In the genomic region with DNA sequence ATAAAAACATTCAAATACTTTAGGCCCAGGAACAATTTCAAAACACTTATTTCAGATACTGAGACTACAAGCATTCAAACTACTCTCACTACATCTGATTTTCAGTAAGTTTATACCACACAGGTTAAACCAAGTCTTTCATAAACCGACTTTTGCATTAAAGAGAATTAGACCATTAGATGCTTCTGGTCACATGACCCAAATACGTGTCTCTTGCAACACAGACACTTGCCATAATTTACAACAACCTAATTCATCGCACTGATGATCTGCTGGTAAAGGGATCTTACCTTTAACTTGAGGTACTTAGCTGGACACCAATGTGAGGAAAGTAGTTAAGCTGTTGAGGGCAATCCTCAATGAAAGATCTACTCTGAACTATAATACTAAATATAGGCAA, we compare ENCODE assay signal across 8 cellular contexts. TPM values are rescaled to one million over a fixed set of nuclear protein-coding genes. Genes with fewer than 3 reads are reported as not detected.
A peak's percentile ranks its signal among the peaks of the same experiment; 100 is the strongest.
DNase-seq lines count a peak whose midpoint lies in the region; ATAC-seq and TF ChIP-seq lines count a peak whose summit lies in the region.

No MANE protein-coding gene starts in this region.

- ATAC-seq in gastroesophageal sphincter (no peak), GM18519 (IDR thresholded peaks at IDR 0.05; ENCODE audit: low FRiP score, unreplicated experiment) (no peak), GM19023 (IDR thresholded peaks at IDR 0.05; ENCODE audit: unreplicated experiment) (no peak), HG03442 (IDR thresholded peaks at IDR 0.05; ENCODE audit: unreplicated experiment) (no peak)

- peak; percentile 9 for DNase-seq in NCI-H82 (lab: John Stamatoyannopoulos, UW)
- DNase-seq in NCI-H82 treated with DMSO at 0.1 percent for 48 hours (lab: John Stamatoyannopoulos, UW; ENCODE audit: unreplicated experiment) = no peak
- no peak for DNase-seq in smooth muscle cell (lab: John Stamatoyannopoulos, UW; ENCODE audit: unreplicated experiment)

- TF ChIP-seq POLR2A in gastroesophageal sphincter (IDR thresholded peaks at IDR 0.05) = no peak

- no peak for TF ChIP-seq CTCF in VCaP (conservative IDR thresholded peaks at IDR 0.05)
- TF ChIP-seq CTCF in gastroesophageal sphincter (IDR thresholded peaks at IDR 0.05) = no peak
- no peak for TF ChIP-seq CTCF in smooth muscle cell (IDR thresholded peaks at IDR 0.05; ENCODE audit: borderline replicate concordance, insufficient read depth, poor library complexity, severe bottlenecking)

- H3K9me3 ChIP-seq in gastroesophageal sphincter = no peaks in the 10 kb centered on the region
- H3K9me3 ChIP-seq in smooth muscle cell (replicated peaks; ENCODE audit: low read depth) = no peaks in the 10 kb centered on the region

- H3K4me1 ChIP-seq in gastroesophageal sphincter = peaks cover 19 to 82% (median 29%) of the 10 kb centered on the region in 3 donors
- H3K4me1 ChIP-seq in smooth muscle cell (ENCODE audit: low read depth) = peaks cover 34% of the 10 kb centered on the region

- H3K27ac ChIP-seq in VCaP (peak overlapping the region; percentile 100; the same call in 1 of the 2 replicates), gastroesophageal sphincter (peak overlapping the region in 3 of 4 donors; percentile 59 to 100 (median 100)), smooth muscle cell (ENCODE audit: low read depth) (peak overlapping the region; percentile 88)

- TF ChIP-seq EP300 in gastroesophageal sphincter (IDR thresholded peaks at IDR 0.05) = no peak

- H3K36me3 ChIP-seq in gastroesophageal sphincter (peaks cover 19 to 70% of the 10 kb centered on the region in 2 donors), smooth muscle cell (ENCODE audit: low read depth) (peaks cover 34% of the 10 kb centered on the region)

- peak overlapping the region; percentile 99 for H3K9ac ChIP-seq in smooth muscle cell (ENCODE audit: low read depth)

- peak overlapping the region; percentile 9 to 100 for H3K4me3 ChIP-seq in gastroesophageal sphincter
- peak overlapping the region; percentile 73 for H3K4me3 ChIP-seq in smooth muscle cell

- H3K79me2 ChIP-seq in smooth muscle cell (ENCODE audit: low read depth) = peaks cover 80% of the 10 kb centered on the region

- 0 to 2% methylated on average over 3 of the region's 3 CpGs for WGBS in gastroesophageal sphincter (ENCODE audit: low coverage in 1 of 2), 2 donors
- 33% methylated on average over 3 of the region's 3 CpGs for WGBS in smooth muscle cell (ENCODE audit: low lambda C conversion rate)

- H4K20me1 ChIP-seq in smooth muscle cell (ENCODE audit: low read depth) = peaks cover 78% of the 10 kb centered on the region

- H3K27me3 ChIP-seq in gastroesophageal sphincter = no peaks in the 10 kb centered on the region
- H3K27me3 ChIP-seq in smooth muscle cell (ENCODE audit: low read depth) = no peaks in the 10 kb centered on the region

- H3K4me2 ChIP-seq in smooth muscle cell = peak overlapping the region; percentile 92

- H2AFZ ChIP-seq in smooth muscle cell (ENCODE audit: low read depth) = no peak overlapping the region

- peaks cover 56% of the 10 kb centered on the region for H3F3A ChIP-seq in smooth muscle cell (ENCODE audit: low read depth)

RNA-seq across cellular contexts. Expression of gene HNRNPH1, which starts 3.2 kb away (rescaled TPM):
- total RNA-seq in gastroesophageal sphincter (100 to 1,000 TPM; 250 to 604 (median 331) TPM), smooth muscle cell (384 and 421 TPM in 2 replicates)
- polyA plus RNA-seq in smooth muscle cell = 60.9 and 95.9 TPM in 2 replicates
